Comparison of ENCODE assay signal across 1 cellular context in genomic region chr16:22340945-22341344, GRCh38.
TF ChIP-seq lines count a peak whose summit lies in the region.

No MANE protein-coding gene starts in this region.

TF ChIP-seq in K562, 482 proteins besides CTCF, POLR2A, EP300 and RAD21:
- no peak for TF ChIP-seq ETS2 (tag; IDR thresholded peaks at IDR 0.05; ENCODE audit: borderline replicate concordance, poor library complexity, severe bottlenecking)
- TF ChIP-seq ZNF324 (CRISPR knock-in tag; IDR thresholded peaks at IDR 0.05) = peak; percentile 92
